24 cellular contexts compared by ENCODE assay signal in genomic region chr11:106473089-106473722, GRCh38.
DNase-seq lines count a peak whose midpoint lies in the region; ATAC-seq and TF ChIP-seq lines count a peak whose summit lies in the region.
"Had no signal": no experiment of that assay in that cellular context is flagged by ENCODE, and none has a peak within 500 bp of the region (broad histone marks: within the 10 kb centered on the region; RNA-seq: fewer than 3 reads in every experiment).

No MANE protein-coding gene starts in this region.

- DNase-seq in DMS 273 treated with DMSO at 0.1 percent for 48 hours (lab: John Stamatoyannopoulos, UW) = peak; percentile 74
- DNase-seq in NCI-H226 = peak; percentile 67
- peak; percentile 80 for DNase-seq in glomerular endothelial cell (ENCODE audit: extremely low read depth, low read depth, low spot score)
- no peak for DNase-seq in nephron progenitor cell
- DNase-seq in AG08396 (ENCODE audit: low spot score) = no peak
- DNase-seq in activated CD4-positive, alpha-beta T cell treated with anti-CD3 and anti-CD28 coated beads, Interleukin-2, amount 50 U/mL, for 48 hours = no peak
- DNase-seq: activated CD8-positive, alpha-beta T cell treated with anti-CD3 and anti-CD28 coated beads for 36 hours; activated naive CD4-positive, alpha-beta T cell treated with anti-CD3 and anti-CD28 coated beads, Interleukin-2, amount 50 U/mL, for 16 hours; activated T-cell treated with anti-CD3 and anti-CD28 coated beads, Interleukin-2, amount 50 U/mL, for 24 hours; AML-193; Calu3; cortex of kidney; heart right ventricle; NCI-H1436 treated with DMSO at 0.1 percent for 48 hours; NCI-H345; ovary; SIG-M5; stimulated activated CD4-positive, alpha-beta T cell treated with anti-CD3 and anti-CD28 coated beads, Interleukin-2, amount 100 ng/mL, for 48 hours; T-helper 17 cell; uterus had no signal

- H3K9me3 Mint-ChIP-seq in brain (peaks cover 0 to 16% (median 10%) of the 10 kb centered on the region in 5 experiments), nephron progenitor cell (no peaks in the 10 kb centered on the region)
- H3K9me3 Mint-ChIP-seq: activated CD8-positive, alpha-beta T cell treated with anti-CD3 and anti-CD28 coated beads for 36 hours had no signal

- H3K27ac Mint-ChIP-seq in brain (peak overlapping the region; percentile 16 to 91 (median 79)), nephron progenitor cell (no peak overlapping the region)
- H3K27ac Mint-ChIP-seq: activated CD8-positive, alpha-beta T cell treated with anti-CD3 and anti-CD28 coated beads for 36 hours; activated T-cell treated with anti-CD3 and anti-CD28 coated beads, Interleukin-2, amount 50 U/mL, for 24 hours; T-helper 17 cell; WTC11 had no signal

- ATAC-seq in HG03175 (IDR thresholded peaks at IDR 0.05; ENCODE audit: unreplicated experiment) = no peak
- ATAC-seq: activated CD8-positive, alpha-beta T cell treated with anti-CD3 and anti-CD28 coated beads for 36 hours; heart right ventricle; sciatic nerve; T-helper 17 cell; WTC11 had no signal

- H3K27me3 Mint-ChIP-seq in brain = peaks cover 2% of the 10 kb centered on the region
- H3K27me3 Mint-ChIP-seq in nephron progenitor cell (ENCODE audit: low read depth, poor library complexity) = peaks cover 3% of the 10 kb centered on the region
- H3K27me3 Mint-ChIP-seq: activated CD8-positive, alpha-beta T cell treated with anti-CD3 and anti-CD28 coated beads for 36 hours; activated T-cell treated with anti-CD3 and anti-CD28 coated beads, Interleukin-2, amount 50 U/mL, for 24 hours; T-helper 17 cell had no signal

- TF ChIP-seq CTCF in brain (conservative IDR thresholded peaks at IDR 0.05) (no peak), nephron progenitor cell (IDR thresholded peaks at IDR 0.05) (no peak)

- H3K36me3 Mint-ChIP-seq in brain (no peaks in the 10 kb centered on the region), nephron progenitor cell (ENCODE audit: low read depth) (no peaks in the 10 kb centered on the region)
- H3K36me3 Mint-ChIP-seq: WTC11 had no signal

- H3K4me3 Mint-ChIP-seq in brain (peak overlapping the region in 1 of 5 experiments; percentile 20), nephron progenitor cell (no peak overlapping the region)
- H3K4me3 Mint-ChIP-seq: activated CD8-positive, alpha-beta T cell treated with anti-CD3 and anti-CD28 coated beads for 36 hours; activated T-cell treated with anti-CD3 and anti-CD28 coated beads, Interleukin-2, amount 50 U/mL, for 24 hours; T-helper 17 cell; WTC11 had no signal

- H3K4me1 Mint-ChIP-seq in brain = peaks cover 23% of the 10 kb centered on the region
- H3K4me1 Mint-ChIP-seq in nephron progenitor cell = peaks cover 3% of the 10 kb centered on the region
- H3K4me1 Mint-ChIP-seq: T-helper 17 cell, WTC11 had no signal

Comparison
In these comparisons a context has a peak if more than half of its experiments do, and no peak if none do; other contexts are left out.
1. DNase-seq: peak in DMS 273 treated with DMSO at 0.1 percent for 48 hours (single experiment), NCI-H226 (single experiment) and glomerular endothelial cell (single experiment); none in nephron progenitor cell (single experiment), AG08396 (single experiment) and activated CD4-positive, alpha-beta T cell treated with anti-CD3 and anti-CD28 coated beads, Interleukin-2, amount 50 U/mL, for 48 hours (0 of 2).